ENCODE assay signal across 17 cellular contexts in the genomic region with DNA sequence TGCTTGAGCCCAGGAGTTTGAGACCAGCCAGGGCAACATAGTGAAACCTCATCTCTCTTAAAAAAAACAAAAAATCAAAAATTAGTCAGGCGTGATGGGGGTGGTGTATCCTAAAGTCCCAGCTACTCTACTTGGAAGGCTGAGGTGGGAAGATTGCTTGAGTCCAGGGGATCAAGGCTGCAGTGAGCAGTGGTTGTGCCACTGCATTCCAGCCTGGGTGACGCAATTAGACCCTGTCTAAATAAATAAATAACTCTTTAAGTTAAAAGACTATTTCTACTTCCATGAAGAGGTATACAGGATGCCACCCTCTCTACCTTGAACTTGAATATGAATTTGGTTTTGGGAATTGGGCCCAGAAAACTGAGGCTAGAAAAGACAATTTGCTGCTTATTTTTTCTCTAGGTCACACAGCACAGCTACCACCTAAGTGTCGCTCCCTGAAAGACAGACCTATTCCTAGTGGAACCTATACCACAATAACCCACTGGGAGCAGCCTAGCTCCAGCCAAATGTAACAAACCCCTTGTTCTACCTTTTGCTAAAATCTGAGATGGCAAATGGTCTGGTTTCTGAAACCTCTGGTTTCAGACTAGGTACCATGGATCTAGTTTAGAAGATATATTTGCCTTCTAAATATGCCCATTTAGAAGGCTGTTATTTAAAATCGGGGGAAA. TPM values are rescaled to one million over a fixed set of nuclear protein-coding genes. Genes with fewer than 3 reads are reported as not detected.
DNase-seq lines count a peak whose midpoint lies in the region; ATAC-seq and TF ChIP-seq lines count a peak whose summit lies in the region.
"Had no signal": no experiment of that assay in that cellular context is flagged by ENCODE, and none has a peak within 500 bp of the region (broad histone marks: within the 10 kb centered on the region; RNA-seq: fewer than 3 reads in every experiment).

No MANE protein-coding gene starts in this region.

- no peak overlapping the region for H3K9ac ChIP-seq in mesendoderm (ENCODE audit: low read length)

- no peak; the same call in 1 of the 2 replicates for TF ChIP-seq RAD21 in Ishikawa (IDR thresholded peaks at IDR 0.05; ENCODE audit: low read depth)

- peak; percentile 2 for TF ChIP-seq CTCF in astrocyte of the spinal cord (IDR thresholded peaks at IDR 0.05; ENCODE audit: low read depth, low read length)

- ATAC-seq in HG02763 (IDR thresholded peaks at IDR 0.05; ENCODE audit: unreplicated experiment): no peak

- no peaks in the 10 kb centered on the region for H3K27me3 ChIP-seq in mesendoderm (ENCODE audit: insufficient read depth, low read length, poor library complexity)
- no peaks in the 10 kb centered on the region for H3K27me3 ChIP-seq in H7 (ENCODE audit: control insufficient read depth, insufficient read depth, low read length)
- H3K27me3 ChIP-seq: Peyer's patch had no signal

- no peaks in the 10 kb centered on the region for H3K79me1 ChIP-seq in mesendoderm (ENCODE audit: low read length)

- DNase-seq in Daoy (ENCODE audit: low read depth) (peak; percentile 5), astrocyte of the spinal cord (ENCODE audit: low read depth, low spot score) (no peak), mesendoderm (peak; percentile 63), cortex of kidney (lab: John Stamatoyannopoulos, UW) (no peak), activated T-cell treated with anti-CD3 and anti-CD28 coated beads for 4 hours (no peak), H7 (no peak)
- DNase-seq: EL; KG1; NCI-H1417; Peyer's patch; stimulated activated CD4-positive, alpha-beta T cell treated with anti-CD3 and anti-CD28 coated beads, Interleukin-15, amount 100 ng/mL, for 24 hours; SW 1271 had no signal

- no peaks in the 10 kb centered on the region for H3K36me3 ChIP-seq in mesendoderm (ENCODE audit: control insufficient read depth, insufficient read depth, low read length)
- H3K36me3 ChIP-seq in H7 (replicated peaks; ENCODE audit: control insufficient read depth, insufficient read depth, low read length): no peaks in the 10 kb centered on the region
- H3K36me3 ChIP-seq: Peyer's patch, prostate gland had no signal

- no peak overlapping the region for H4K5ac ChIP-seq in mesendoderm (ENCODE audit: low read length)

- no peak overlapping the region for H2AK5ac ChIP-seq in mesendoderm (ENCODE audit: low read length)

- H4K8ac ChIP-seq in mesendoderm (ENCODE audit: low read depth, low read length): no peak overlapping the region

- H3K4me3 ChIP-seq in astrocyte of the spinal cord (ENCODE audit: low read depth, low read length) (no peak overlapping the region), mesendoderm (ENCODE audit: low read length) (no peak overlapping the region), H7 (ENCODE audit: insufficient read depth, low read depth, low read length) (no peak overlapping the region)
- H3K4me3 ChIP-seq: Peyer's patch, prostate gland had no signal

- H3K56ac ChIP-seq in mesendoderm (ENCODE audit: low read length): no peak overlapping the region

- no peaks in the 10 kb centered on the region for H3K4me1 ChIP-seq in mesendoderm (ENCODE audit: control insufficient read depth, low read depth, low read length)
- H3K4me1 ChIP-seq: Peyer's patch, prostate gland had no signal

- H2BK120ac ChIP-seq in mesendoderm (ENCODE audit: low read depth, low read length): no peak overlapping the region

- no peaks in the 10 kb centered on the region for H3K79me2 ChIP-seq in mesendoderm (ENCODE audit: control insufficient read depth, insufficient read depth, low read length)

- no CpG with 5 or more reads among the region's 4 CpGs for WGBS in mesendoderm (ENCODE audit: extremely low coverage, insufficient coverage, low lambda C conversion rate)

- H2BK5ac ChIP-seq in mesendoderm (ENCODE audit: low read length): no peak overlapping the region

- H3K4ac ChIP-seq in mesendoderm (ENCODE audit: low read depth, low read length): no peak overlapping the region

- H3K23ac ChIP-seq in mesendoderm (ENCODE audit: low read length): no peak overlapping the region

- H3K27ac ChIP-seq in mesendoderm (ENCODE audit: low read depth, low read length): no peak overlapping the region
- H3K27ac ChIP-seq: Peyer's patch, prostate gland had no signal

- H3K18ac ChIP-seq in mesendoderm (ENCODE audit: low read length): no peak overlapping the region

- in situ Hi-C loops in astrocyte of the spinal cord (cut with HindIII; ENCODE audit: low sequenced_read_pairs): no loop called here

- no peak overlapping the region for H3K4me2 ChIP-seq in mesendoderm (ENCODE audit: low read length)

- H2BK15ac ChIP-seq in mesendoderm (replicated peaks; ENCODE audit: low read depth): no peak overlapping the region

- no peak for TF ChIP-seq EP300 in Ishikawa (IDR thresholded peaks at IDR 0.05; ENCODE audit: borderline replicate concordance)

TF ChIP-seq in Ishikawa, 13 proteins besides CTCF, POLR2A, EP300 and RAD21:
- peak; percentile 9; the same call in 1 of the 2 replicates for TF ChIP-seq CEBPB (IDR thresholded peaks at IDR 0.05)
- TF ChIP-seq EGR1 (IDR thresholded peaks at IDR 0.05): no peak

RNA-seq across cellular contexts. Expression of gene HMGCLL1, which starts 35.2 kb away (rescaled TPM):
- total RNA-seq in Daoy (2014; rRNA removed; shearing (Covaris generic)): not detected in 2 replicates
- polyA plus RNA-seq in mesendoderm (2013, experiment 1 of 2): 0.07 TPM
- polyA plus RNA-seq in mesendoderm (2013, experiment 2 of 2): 0.07 TPM
- 0.41 and 1.7 TPM in 2 replicates for total RNA-seq in H7 (2014; rRNA removed; shearing (Covaris generic))
- total RNA-seq: glomerular endothelial cell had no signal
- polyA plus RNA-seq: CD14-positive monocyte had no signal

Comparison
In these comparisons a context has a peak if more than half of its experiments do, and no peak if none do; other contexts are left out.
1. DNase-seq: peak in Daoy (single experiment) and mesendoderm (single experiment); none in astrocyte of the spinal cord (single experiment), cortex of kidney (single experiment), activated T-cell treated with anti-CD3 and anti-CD28 coated beads for 4 hours (single experiment) and H7 (single experiment).